In genomic region chr18:36419913-36420531, GRCh38 we compare ENCODE assay signal across 8 cellular contexts.
DNase-seq lines count a peak whose midpoint lies in the region; ATAC-seq, FAIRE-seq and TF ChIP-seq lines count a peak whose summit lies in the region.

No MANE protein-coding gene starts in this region.

- H3K9me3 Mint-ChIP-seq in activated T-helper 2 cell treated with anti-CD3 and anti-CD28 coated beads, Interferon-gamma antibody, Interleukin-2, Interleukin-4, amounts not matched to agents 10 μg/mL and 5 μg/mL and 100 μg/mL, durations not matched to agents 14 hours and 24 hours and 36 hours = no peaks in the 10 kb centered on the region

- no peak overlapping the region for H3K4me3 ChIP-seq in GM06990 (replicated peaks; ENCODE audit: low read depth, low read length)

- H3K27ac Mint-ChIP-seq in T-helper 17 cell = no peak overlapping the region
- H3K27ac Mint-ChIP-seq in activated T-helper 2 cell treated with anti-CD3 and anti-CD28 coated beads, Interferon-gamma antibody, Interleukin-2, Interleukin-4, amounts not matched to agents 10 μg/mL and 5 μg/mL and 100 μg/mL, durations not matched to agents 14 hours and 24 hours and 36 hours = no peak overlapping the region

- ATAC-seq in GM21526 (IDR thresholded peaks at IDR 0.05; ENCODE audit: low FRiP score, unreplicated experiment) (peak; percentile 55), T-helper 17 cell (no peak), GM21717 (IDR thresholded peaks at IDR 0.05; ENCODE audit: unreplicated experiment) (no peak)

- H3K36me3 Mint-ChIP-seq in T-helper 17 cell (ENCODE audit: low read depth) = no peaks in the 10 kb centered on the region
- H3K36me3 Mint-ChIP-seq in activated T-helper 2 cell treated with anti-CD3 and anti-CD28 coated beads, Interferon-gamma antibody, Interleukin-2, Interleukin-4, amounts not matched to agents 10 μg/mL and 5 μg/mL and 100 μg/mL, durations not matched to agents 14 hours and 24 hours and 36 hours (ENCODE audit: low read depth) = no peaks in the 10 kb centered on the region

- peaks cover 46% of the 10 kb centered on the region for H3K27me3 Mint-ChIP-seq in T-helper 17 cell
- H3K27me3 Mint-ChIP-seq in activated T-helper 2 cell treated with anti-CD3 and anti-CD28 coated beads, Interferon-gamma antibody, Interleukin-2, Interleukin-4, amounts not matched to agents 10 μg/mL and 5 μg/mL and 100 μg/mL, durations not matched to agents 14 hours and 24 hours and 36 hours (ENCODE audit: low read depth) = no peaks in the 10 kb centered on the region

- H3K4me3 Mint-ChIP-seq in T-helper 17 cell = no peak overlapping the region
- no peak overlapping the region for H3K4me3 Mint-ChIP-seq in activated T-helper 2 cell treated with anti-CD3 and anti-CD28 coated beads, Interferon-gamma antibody, Interleukin-2, Interleukin-4, amounts not matched to agents 10 μg/mL and 5 μg/mL and 100 μg/mL, durations not matched to agents 14 hours and 24 hours and 36 hours (ENCODE audit: low read depth)

- H3K27me3 ChIP-seq in GM06990 (replicated peaks; ENCODE audit: control insufficient read depth, insufficient read depth, low read length) = no peaks in the 10 kb centered on the region

- H3K9me3 ChIP-seq in T-helper 17 cell (ENCODE audit: control insufficient read depth, low read length, poor library complexity, severe bottlenecking) = no peaks in the 10 kb centered on the region

- FAIRE-seq in RCC 7860 (lab: Jason Lieb, UNC) = peak; percentile 65

- intact Hi-C loops in activated T-helper 2 cell treated with anti-CD3 and anti-CD28 coated beads, Interferon-gamma antibody, Interleukin-2, Interleukin-4, amounts not matched to agents 10 μg/mL and 5 μg/mL and 100 μg/mL, durations not matched to agents 14 hours and 24 hours and 36 hours (cut with micrococcal nuclease) = no loop called here

- H3K36me3 ChIP-seq in GM06990 (ENCODE audit: control insufficient read depth, insufficient read depth, low read length) = no peaks in the 10 kb centered on the region

- TF ChIP-seq CTCF in GM06990 (IDR thresholded peaks at IDR 0.05; ENCODE audit: insufficient read depth, low read length, poor library complexity, severe bottlenecking) = peak; percentile 53

- no peaks in the 10 kb centered on the region for H3K4me1 Mint-ChIP-seq in T-helper 17 cell
- H3K4me1 Mint-ChIP-seq in activated T-helper 2 cell treated with anti-CD3 and anti-CD28 coated beads, Interferon-gamma antibody, Interleukin-2, Interleukin-4, amounts not matched to agents 10 μg/mL and 5 μg/mL and 100 μg/mL, durations not matched to agents 14 hours and 24 hours and 36 hours (ENCODE audit: low read depth) = no peaks in the 10 kb centered on the region

- DNase-seq in GM06990 (ENCODE audit: extremely low read depth, insufficient read length) = peak; percentile 18
- peak; percentile 80 for DNase-seq in RCC 7860 (ENCODE audit: low spot score)
- DNase-seq in left kidney (ENCODE audit: low read depth, low spot score) = peak; percentile 87
- no peak for DNase-seq in T-helper 17 cell
- DNase-seq in activated T-helper 2 cell treated with anti-CD3 and anti-CD28 coated beads, Interferon-gamma antibody, Interleukin-2, Interleukin-4, amounts not matched to agents 10 μg/mL and 5 μg/mL and 100 μg/mL, durations not matched to agents 14 hours and 24 hours and 36 hours (ENCODE audit: low spot score) = no peak
- DNase-seq in NOMO-1 treated with DMSO at 0.1 percent for 48 hours (lab: John Stamatoyannopoulos, UW; ENCODE audit: unreplicated experiment) = no peak

Comparison
In these comparisons a context has a peak if more than half of its experiments do, and no peak if none do; other contexts are left out.
1. DNase-seq: peak in GM06990 (single experiment), RCC 7860 (single experiment) and left kidney (single experiment); none in T-helper 17 cell (0 of 3), activated T-helper 2 cell treated with anti-CD3 and anti-CD28 coated beads, Interferon-gamma antibody, Interleukin-2, Interleukin-4, amounts not matched to agents 10 μg/mL and 5 μg/mL and 100 μg/mL, durations not matched to agents 14 hours and 24 hours and 36 hours (single experiment) and NOMO-1 treated with DMSO at 0.1 percent for 48 hours (single experiment).